In the genomic region with DNA sequence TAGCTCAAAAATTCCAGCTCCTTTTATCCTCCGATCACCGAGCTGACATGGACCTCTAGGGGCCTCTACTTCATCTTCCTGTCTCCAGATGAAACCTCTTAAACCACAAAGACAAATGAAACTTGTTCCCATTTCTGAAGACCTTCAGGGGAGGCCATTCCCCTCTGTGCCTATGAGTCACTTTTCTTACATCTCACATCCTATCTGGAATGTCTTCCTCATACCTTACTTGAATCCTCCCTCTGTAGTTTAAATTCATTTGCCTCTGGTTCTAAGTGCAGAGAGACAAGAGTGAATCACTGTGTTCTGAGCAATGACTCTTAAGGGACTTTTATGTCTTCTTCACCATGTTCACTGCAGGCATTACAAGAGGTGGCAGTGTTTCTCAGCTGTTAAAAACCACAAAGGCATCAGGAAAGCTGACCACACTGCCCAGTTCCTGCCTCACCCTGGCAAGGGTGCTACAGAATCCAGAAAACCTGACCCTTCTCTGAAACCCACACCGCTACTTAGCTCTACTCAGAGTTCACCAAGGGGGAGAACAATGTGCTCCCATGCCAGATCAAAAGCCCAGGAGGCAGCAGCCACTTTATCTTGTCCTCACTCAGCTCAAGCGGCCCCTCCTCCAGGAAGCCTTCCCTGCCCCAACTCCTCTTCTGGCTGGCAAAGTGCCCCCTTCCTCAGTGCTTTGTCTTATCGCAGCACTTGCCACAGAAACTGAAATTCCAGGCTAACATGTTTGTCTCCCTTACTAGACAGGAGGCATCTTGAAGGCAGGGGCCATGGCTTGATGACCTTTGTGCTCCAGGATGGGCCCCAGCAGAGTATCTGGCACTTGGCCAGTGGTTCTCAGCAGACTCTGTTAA, we compare ENCODE assay signal across 8 cellular contexts. TPM values are rescaled to one million over a fixed set of nuclear protein-coding genes. Genes with fewer than 3 reads are reported as not detected.
DNase-seq lines count a peak whose midpoint lies in the region; ATAC-seq, FAIRE-seq and TF ChIP-seq lines count a peak whose summit lies in the region.

No MANE protein-coding gene starts in this region.

- H3K4me1 Mint-ChIP-seq in GM23338 (peaks cover 44% of the 10 kb centered on the region), endodermal cell (peaks cover 40% of the 10 kb centered on the region), nephron progenitor cell (peaks cover 85% of the 10 kb centered on the region)

- POLR2A ChIA-PET in Panc1 (lab: Charles Lee): interaction anchor here (0.6 to 1.2 kb wide), 6 partner anchors 13 to 51 kb away, joined by 3 to 9 read pairs (median 3); no protein-coding TSS in a partner anchor

- H3K36me3 Mint-ChIP-seq in GM23338 (ENCODE audit: low read depth): no peaks in the 10 kb centered on the region
- H3K36me3 Mint-ChIP-seq in endodermal cell (ENCODE audit: low read depth): no peaks in the 10 kb centered on the region
- no peaks in the 10 kb centered on the region for H3K36me3 Mint-ChIP-seq in nephron progenitor cell (ENCODE audit: low read depth)

- intact Hi-C loops in Panc1 (cut with micrococcal nuclease; ENCODE audit: unreplicated experiment) (loop anchor here (5.0 kb wide), 2 partner anchors 71 to 91 kb away; no protein-coding TSS in a partner anchor), ovary (cut with DNase I) (no loop called here)

- in situ Hi-C loops in Panc1 (cut with HindIII; ENCODE audit: low pct_unique_long_range_greater_than_20kb, low sequenced_read_pairs): no loop called here

- H3K27ac ChIP-seq in GM23338 (ENCODE audit: low read depth) (no peak overlapping the region), Panc1 (ENCODE audit: low read length) (peak overlapping the region; percentile 98), endodermal cell (ENCODE audit: low read depth, low read length) (peak overlapping the region; percentile 40), ovary (peak overlapping the region in 1 of 2 donors; percentile 31)

- no peaks in the 10 kb centered on the region for H3K9me2 ChIP-seq in GM23338 (ENCODE audit: insufficient read depth)

- H3K36me3 ChIP-seq in GM23338 (ENCODE audit: insufficient read depth): no peaks in the 10 kb centered on the region
- H3K36me3 ChIP-seq in Panc1 (ENCODE audit: control insufficient read depth, insufficient read depth, low read length): no peaks in the 10 kb centered on the region
- no peaks in the 10 kb centered on the region for H3K36me3 ChIP-seq in endodermal cell (ENCODE audit: control insufficient read depth, insufficient read depth, low read length)
- H3K36me3 ChIP-seq in ovary: no peaks in the 10 kb centered on the region
- H3K36me3 ChIP-seq in H7 (replicated peaks; ENCODE audit: control insufficient read depth, insufficient read depth, low read length): no peaks in the 10 kb centered on the region

- peaks cover 9% of the 10 kb centered on the region for H3F3A ChIP-seq in GM23338 (replicated peaks; ENCODE audit: low read depth)

- 0 out of 2 replicates have a peak overlapping the region, but pooled peaks have one; percentile 38 for H3K4me2 ChIP-seq in GM23338

- CTCF ChIA-PET in Panc1 (lab: Charles Lee): interaction anchor here (0.6 to 1.1 kb wide), 5 partner anchors 9 to 53 kb away, joined by 3 to 9 read pairs (median 3); no protein-coding TSS in a partner anchor

- no TSS peak for BruUV-seq in Panc1 (replicated peaks; lab: Mats Ljungman, UMichigan)

- peak; percentile 25 for ATAC-seq in GM23338
- ATAC-seq in Panc1: peak; percentile 72
- ATAC-seq in GM19023 (IDR thresholded peaks at IDR 0.05; ENCODE audit: unreplicated experiment): no peak

- no peak for TF ChIP-seq POLR2A in ovary (IDR thresholded peaks at IDR 0.05)
- no peak for TF ChIP-seq POLR2A in GM12892 (IDR thresholded peaks at IDR 0.05; ENCODE audit: low read depth, low read length)

- TF ChIP-seq EP300 in ovary (IDR thresholded peaks at IDR 0.05): no peak

- 75 to 77% methylated on average over 4 to 5 of the region's 5 CpGs for WGBS in endodermal cell (ENCODE audit: insufficient coverage in 1 of 2, insufficient read length in 1 of 2), 2 experiments
- 47 to 68% (median 48%) methylated on average over 5 of the region's 5 CpGs for WGBS in ovary, 3 donors

- H3K27me3 ChIP-seq in GM23338 (ENCODE audit: insufficient read depth) (peaks cover 9% of the 10 kb centered on the region; the same call in 1 of the 2 replicates), Panc1 (ENCODE audit: control insufficient read depth, insufficient read depth, low read length) (no peaks in the 10 kb centered on the region), endodermal cell (ENCODE audit: control insufficient read depth, insufficient read depth, low read length, poor library complexity, severe bottlenecking) (no peaks in the 10 kb centered on the region), ovary (no peaks in the 10 kb centered on the region), H7 (ENCODE audit: control insufficient read depth, insufficient read depth, low read length) (no peaks in the 10 kb centered on the region; the same call in 1 of the 2 replicates)

- H3K27me3 Mint-ChIP-seq in GM23338 (ENCODE audit: insufficient read depth, low read depth, poor library complexity): peaks cover 14% of the 10 kb centered on the region
- H3K27me3 Mint-ChIP-seq in endodermal cell (ENCODE audit: insufficient read depth): peaks cover 8% of the 10 kb centered on the region
- peaks cover 4% of the 10 kb centered on the region for H3K27me3 Mint-ChIP-seq in nephron progenitor cell (ENCODE audit: low read depth, poor library complexity)

- no peaks in the 10 kb centered on the region for H3K9me3 Mint-ChIP-seq in GM23338
- no peaks in the 10 kb centered on the region for H3K9me3 Mint-ChIP-seq in endodermal cell
- H3K9me3 Mint-ChIP-seq in nephron progenitor cell: no peaks in the 10 kb centered on the region

- no peaks in the 10 kb centered on the region for H4K20me1 ChIP-seq in GM23338 (replicated peaks; ENCODE audit: insufficient read depth)

- no peak overlapping the region for H3K4me3 ChIP-seq in GM23338
- H3K4me3 ChIP-seq in Panc1 (ENCODE audit: low read depth in 2 of 2, low read length in 2 of 2): peak overlapping the region in 1 of 2 experiments; percentile 21; a peak in 2 of 4 replicates
- H3K4me3 ChIP-seq in endodermal cell (ENCODE audit: low read length): no peak overlapping the region
- H3K4me3 ChIP-seq in ovary: no peak overlapping the region
- no peak overlapping the region for H3K4me3 ChIP-seq in H7 (ENCODE audit: insufficient read depth, low read depth, low read length)

- peak overlapping the region; percentile 28 for H3K9ac ChIP-seq in endodermal cell (ENCODE audit: extremely low read depth, low read length, poor library complexity, severe bottlenecking)

- no peak for TF ChIP-seq CTCF in GM23338 (conservative IDR thresholded peaks at IDR 0.05; ENCODE audit: low read depth in 2 of 2)
- no peak for TF ChIP-seq CTCF in Panc1 (IDR thresholded peaks at IDR 0.05)
- TF ChIP-seq CTCF in endodermal cell (conservative IDR thresholded peaks at IDR 0.05): no peak
- TF ChIP-seq CTCF in nephron progenitor cell (IDR thresholded peaks at IDR 0.05): no peak
- TF ChIP-seq CTCF in ovary (IDR thresholded peaks at IDR 0.05): no peak

- no peak overlapping the region; the same call in 2 of the 3 replicates for H3K4me3 Mint-ChIP-seq in GM23338
- H3K4me3 Mint-ChIP-seq in endodermal cell: no peak overlapping the region
- no peak overlapping the region for H3K4me3 Mint-ChIP-seq in nephron progenitor cell

- no peaks in the 10 kb centered on the region for H3K79me2 ChIP-seq in GM23338 (replicated peaks; ENCODE audit: insufficient read depth)

- DNase-seq in GM23338 (ENCODE audit: low spot score): peak; percentile 45
- DNase-seq in Panc1 (ENCODE audit: low read depth, low spot score): no peak
- DNase-seq in endodermal cell: peak; percentile 72
- DNase-seq in nephron progenitor cell: no peak
- DNase-seq in ovary: no peak
- DNase-seq in GM12892 (ENCODE audit: insufficient read length): no peak
- no peak for DNase-seq in H7

- H3K27ac Mint-ChIP-seq in GM23338: peak overlapping the region; percentile 0; the same call in 1 of the 2 replicates
- H3K27ac Mint-ChIP-seq in endodermal cell: peak overlapping the region; percentile 14
- peak overlapping the region; percentile 4 for H3K27ac Mint-ChIP-seq in nephron progenitor cell

- H3K4me1 ChIP-seq in GM23338 (ENCODE audit: insufficient read depth): peaks cover 31% of the 10 kb centered on the region
- H3K4me1 ChIP-seq in Panc1 (ENCODE audit: control insufficient read depth, insufficient read depth, low read length): peaks cover 92% of the 10 kb centered on the region
- peaks cover 19% of the 10 kb centered on the region for H3K4me1 ChIP-seq in endodermal cell (ENCODE audit: control insufficient read depth, insufficient read depth, low read length)
- H3K4me1 ChIP-seq in ovary (ENCODE audit: insufficient read depth): peaks cover 9% of the 10 kb centered on the region

- H3K9me3 ChIP-seq in Panc1 (ENCODE audit: control insufficient read depth, insufficient read depth, low read depth, low read length) (no peaks in the 10 kb centered on the region), endodermal cell (ENCODE audit: control insufficient read depth, low read length) (no peaks in the 10 kb centered on the region), ovary (no peaks in the 10 kb centered on the region)

- FAIRE-seq in GM12892 (lab: Jason Lieb, UNC): no peak

- H2AFZ ChIP-seq in GM23338: no peak overlapping the region

RNA-seq across cellular contexts. Expression of gene CUEDC1, which starts 6.4 kb away (rescaled TPM):
- total RNA-seq in GM23338 (2014; rRNA removed; shearing (Covaris generic)): 3.0 and 3.3 TPM in 2 replicates
- polyA plus RNA-seq in GM23338 (2016; fragmentation: Nextera tagmentation; extraction: Ambion mirVana) (7.7 and 11.3 TPM in 2 replicates), ovary (10 to 100 TPM; 14.2 to 18.6 TPM)
- total RNA-seq in Panc1 (2021; ENCODE audit: unreplicated experiment) (103 TPM), endodermal cell (10 to 100 TPM; 11.0 to 18.7 TPM), ovary (10 to 100 TPM in 6 of 7 donors, 1 to 10 TPM in 1; 6.7 to 30.2 (median 22.9) TPM)
- polyA plus RNA-seq in Panc1 (2012; ENCODE audit: insufficient read length): 107 TPM
- 43.5 TPM for polyA plus RNA-seq in endodermal cell (2013, experiment 1 of 2)
- polyA plus RNA-seq in endodermal cell (2013, experiment 2 of 2): 39.6 TPM
- polyA plus RNA-seq in GM12892 (2012; ENCODE audit: missing spikeins): 1.2 TPM
- 8.1 and 13.9 TPM in 2 replicates for total RNA-seq in H7 (2014; rRNA removed; shearing (Covaris generic))

RNA-seq across cellular contexts. Expression of gene VEZF1, which starts 39.3 kb away (rescaled TPM):
- 67.7 and 74.6 TPM in 2 replicates for total RNA-seq in GM23338 (2014; rRNA removed; shearing (Covaris generic))
- 34.8 and 36.0 TPM in 2 replicates for polyA plus RNA-seq in GM23338 (2016; fragmentation: Nextera tagmentation; extraction: Ambion mirVana)
- 73.5 TPM for total RNA-seq in Panc1 (2021; ENCODE audit: unreplicated experiment)
- polyA plus RNA-seq in Panc1 (2012; ENCODE audit: insufficient read length): 50.1 TPM
- total RNA-seq in endodermal cell: 10 to 100 TPM; 50.3 to 59.3 TPM
- polyA plus RNA-seq in endodermal cell (2013, experiment 1 of 2): 143 TPM
- 140 TPM for polyA plus RNA-seq in endodermal cell (2013, experiment 2 of 2)
- 10 to 100 TPM; 58.6 to 83.5 (median 72.4) TPM for total RNA-seq in ovary
- polyA plus RNA-seq in ovary: 10 to 100 TPM; 31.6 to 70.2 TPM
- 12.5 TPM for polyA plus RNA-seq in GM12892 (2012; ENCODE audit: missing spikeins)
- total RNA-seq in H7 (2014; rRNA removed; shearing (Covaris generic)): 48.2 and 66.1 TPM in 2 replicates

RNA-seq across cellular contexts. Expression of gene SRSF1, which starts 58.3 kb away (rescaled TPM):
- 584 and 639 TPM in 2 replicates for total RNA-seq in GM23338 (2014; rRNA removed; shearing (Covaris generic))
- polyA plus RNA-seq in GM23338 (2016; fragmentation: Nextera tagmentation; extraction: Ambion mirVana) (373 and 413 TPM in 2 replicates), ovary (100 to 1,000 TPM in 1 of 2 donors, 10 to 100 TPM in 1; 77.8 to 157 TPM)
- total RNA-seq in Panc1 (2021; ENCODE audit: unreplicated experiment) (362 TPM), endodermal cell (100 to 1,000 TPM; 339 to 361 TPM), ovary (100 to 1,000 TPM in 6 of 7 donors, 10 to 100 TPM in 1; 89.8 to 184 (median 159) TPM)
- 307 TPM for polyA plus RNA-seq in Panc1 (2012; ENCODE audit: insufficient read length)
- polyA plus RNA-seq in endodermal cell (2013, experiment 1 of 2): 250 TPM
- polyA plus RNA-seq in endodermal cell (2013, experiment 2 of 2): 209 TPM
- polyA plus RNA-seq in GM12892 (2012; ENCODE audit: missing spikeins): 199 TPM
- total RNA-seq in H7 (2014; rRNA removed; shearing (Covaris generic)): 326 and 341 TPM in 2 replicates

Comparison
In these comparisons a context has a peak if more than half of its experiments do, and no peak if none do; other contexts are left out.
1. DNase-seq: peak in GM23338 (single experiment) and endodermal cell (single experiment); none in Panc1 (single experiment), nephron progenitor cell (single experiment), ovary (0 of 5), GM12892 (single experiment) and H7 (single experiment).
2. Peak in every context shown above with its lines, with median percentiles within 50 percentile points of each other: H3K27ac Mint-ChIP-seq.